19 cellular contexts compared by ENCODE assay signal in the genomic region with DNA sequence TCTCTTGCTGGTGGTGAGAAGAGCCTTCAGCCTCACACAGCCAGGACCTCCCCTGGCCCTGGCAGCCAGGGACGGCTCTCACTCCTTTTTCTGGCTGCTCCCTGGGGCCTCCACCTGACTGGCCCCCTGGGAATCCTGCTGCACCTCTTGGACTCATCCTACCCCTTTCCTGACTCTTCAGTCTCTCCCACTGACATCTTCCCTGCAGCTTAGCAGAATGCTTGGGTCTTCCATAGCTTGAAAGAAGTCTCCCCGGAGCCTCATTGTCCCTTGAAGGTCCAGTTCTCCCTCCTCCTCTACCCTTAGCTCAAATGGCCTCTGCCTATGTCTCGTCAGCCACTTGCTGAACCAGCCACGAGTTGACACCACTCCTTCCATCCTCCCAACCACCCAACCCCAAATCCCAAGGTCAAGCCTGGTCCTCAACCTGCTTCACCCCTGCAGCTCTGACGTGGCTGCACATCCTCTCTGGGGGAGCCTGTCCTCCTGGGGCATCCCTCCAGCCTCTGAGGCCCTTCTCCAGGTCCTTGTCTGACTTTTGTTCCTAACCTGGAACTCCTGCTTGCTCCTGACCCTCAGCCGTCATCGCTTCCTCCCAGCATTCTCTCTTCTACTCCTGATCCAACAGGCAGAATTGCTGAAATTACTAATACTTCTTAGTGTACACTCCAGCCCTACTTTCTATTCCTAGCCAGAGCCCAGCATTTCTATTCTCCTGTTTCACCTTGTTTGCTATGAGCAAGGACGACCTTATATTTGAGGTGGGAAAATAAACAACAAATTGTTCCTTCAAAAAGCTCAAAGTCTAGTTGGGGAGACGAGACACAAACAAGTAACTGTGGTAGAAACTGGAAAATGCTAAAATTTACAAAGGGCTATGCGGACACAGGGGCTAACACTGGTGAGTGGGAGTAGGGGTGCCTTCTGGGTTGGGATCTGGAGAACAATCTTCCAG.
A peak's percentile ranks its signal among the peaks of the same experiment; 100 is the strongest.
DNase-seq lines count a peak whose midpoint lies in the region; ATAC-seq, FAIRE-seq and TF ChIP-seq lines count a peak whose summit lies in the region.
"Had no signal": no experiment of that assay in that cellular context is flagged by ENCODE, and none has a peak within 500 bp of the region (broad histone marks: within the 10 kb centered on the region; RNA-seq: fewer than 3 reads in every experiment).

No MANE protein-coding gene starts in this region.

- TF ChIP-seq CTCF in HepG2 (CRISPR knock-in tag; IDR thresholded peaks at IDR 0.05) (no peak), right lobe of liver (IDR thresholded peaks at IDR 0.05) (no peak), endothelial cell of umbilical vein (IDR thresholded peaks at IDR 0.05; ENCODE audit: extremely low read depth in 1 of 2, insufficient read depth in 1 of 2, low read depth in 1 of 2, low read length in 2 of 2) (no peak), osteocyte (IDR thresholded peaks at IDR 0.05) (no peak), vagina (IDR thresholded peaks at IDR 0.05) (no peak)

- peak in 1 of 2 experiments; percentile 61; a peak in 2 of 4 replicates for TF ChIP-seq EP300 in HepG2 (IDR thresholded peaks at IDR 0.05; ENCODE audit: low read depth in 2 of 2, low read length in 2 of 2)
- no peak for TF ChIP-seq EP300 in HepG2 (CRISPR knock-in tag; IDR thresholded peaks at IDR 0.05; ENCODE audit: borderline replicate concordance)

- H3K27ac Mint-ChIP-seq in osteocyte (ENCODE audit: unreplicated experiment), result no peak overlapping the region
- H3K27ac Mint-ChIP-seq: activated CD4-positive, alpha-beta memory T cell treated with anti-CD3 and anti-CD28 coated beads, Interleukin-2, amount 10 ng/mL, durations not matched to agents 7 days and 5 days; activated naive CD8-positive, alpha-beta T cell treated with anti-CD3 and anti-CD28 coated beads, Interleukin-2, amount 50 U/mL, for 24 hours; neural progenitor cell had no signal

- H3K4me2 ChIP-seq in HepG2 (ENCODE audit: low read depth, low read length) (peak overlapping the region; percentile 62), endothelial cell of umbilical vein (ENCODE audit: insufficient read depth, low read length) (peak overlapping the region; percentile 12)
- H3K4me2 ChIP-seq: BLaER1 treated with 17β-estradiol and CSF1 and Interleukin-3, amounts not matched to agents 10 nM and 100 nM; KMS-11; neural progenitor cell had no signal

- FAIRE-seq in HepG2 (lab: Jason Lieb, UNC) (no peak), endothelial cell of umbilical vein (lab: Jason Lieb, UNC) (peak; percentile 12)
- FAIRE-seq: D721Med had no signal

- H3K4me1 ChIP-seq in HepG2 (ENCODE audit: insufficient read depth, low read length), result peaks cover 89% of the 10 kb centered on the region
- peaks cover 0 to 38% (median 11%) of the 10 kb centered on the region in 4 donors for H3K4me1 ChIP-seq in right lobe of liver
- H3K4me1 ChIP-seq in endothelial cell of umbilical vein (ENCODE audit: control insufficient read depth, extremely low read depth, insufficient read depth, low read length), result peaks cover 33% of the 10 kb centered on the region
- no peaks in the 10 kb centered on the region for H3K4me1 ChIP-seq in vagina
- H3K4me1 ChIP-seq: gastroesophageal sphincter, neural progenitor cell, testis had no signal

- in situ Hi-C loops in HepG2 (cut with HindIII; ENCODE audit: extremely low pct_ligation_motif_present, low pct_unique_long_range_greater_than_20kb), result no loop called here
- in situ Hi-C loops in G401 (cut with HindIII; ENCODE audit: low sequenced_read_pairs), result no loop called here

- peak overlapping the region; percentile 45 for H3K9ac ChIP-seq in HepG2 (ENCODE audit: insufficient read depth, low read depth, low read length)
- H3K9ac ChIP-seq in endothelial cell of umbilical vein (replicated peaks; ENCODE audit: extremely low read depth, insufficient read depth, low read length), result peak overlapping the region; percentile 55
- H3K9ac ChIP-seq: BLaER1 treated with 17β-estradiol and CSF1 and Interleukin-3, amounts not matched to agents 10 nM and 100 nM; KMS-11; neural progenitor cell had no signal

- peak overlapping the region in 1 of 3 experiments; percentile 56; a peak in 2 of 6 replicates for H3K4me3 ChIP-seq in HepG2 (replicated peaks in 1 of 3; ENCODE audit: insufficient read depth in 1 of 3, low read depth in 2 of 3, low read length in 3 of 3)
- H3K4me3 ChIP-seq in right lobe of liver, result no peak overlapping the region
- H3K4me3 ChIP-seq in endothelial cell of umbilical vein (replicated peaks in 1 of 3; ENCODE audit: insufficient read depth in 1 of 3, low read depth in 1 of 3, low read length in 3 of 3), result no peak overlapping the region
- H3K4me3 ChIP-seq in vagina, result no peak overlapping the region
- no peak overlapping the region for H3K4me3 ChIP-seq in MG63
- H3K4me3 ChIP-seq: BLaER1 treated with 17β-estradiol and CSF1 and Interleukin-3, amounts not matched to agents 10 nM and 100 nM; gastroesophageal sphincter; neural progenitor cell; testis had no signal

- no peak for TF ChIP-seq RAD21 in HepG2 (CRISPR knock-in tag; IDR thresholded peaks at IDR 0.05)

- peak; percentile 66 for DNase-seq in HepG2 (ENCODE audit: low spot score)
- no peak for DNase-seq in right lobe of liver
- DNase-seq in endothelial cell of umbilical vein (ENCODE audit: low read depth, low spot score), result no peak
- DNase-seq in osteocyte (ENCODE audit: extremely low spot score, unreplicated experiment), result peak; percentile 62
- DNase-seq in vagina (ENCODE audit: extremely low spot score in 2 of 2), result peak; percentile 55 to 84
- DNase-seq in MG63, result no peak
- DNase-seq in GM03348 (ENCODE audit: low spot score), result no peak
- no peak for DNase-seq in G401 (ENCODE audit: low spot score)
- DNase-seq: activated CD4-positive, alpha-beta memory T cell treated with anti-CD3 and anti-CD28 coated beads, Interleukin-2, amount 10 ng/mL, durations not matched to agents 7 days and 5 days; activated naive CD8-positive, alpha-beta T cell treated with anti-CD3 and anti-CD28 coated beads, Interleukin-2, amount 50 U/mL, for 24 hours; effector memory CD4-positive, alpha-beta T cell; GOT3; islet precursor cell; testis had no signal

- WGBS in HepG2 (ENCODE audit: low lambda C conversion rate), result 50% methylated on average over 10 of the region's 10 CpGs
- WGBS in right lobe of liver (ENCODE audit: insufficient coverage, low coverage, low lambda C conversion rate, missing lambda C conversion rate), result 76% methylated on average over 9 of the region's 10 CpGs

- H3K9me1 ChIP-seq in endothelial cell of umbilical vein (replicated peaks; ENCODE audit: control insufficient read depth, extremely low read depth, insufficient read depth, low read length), result no peaks in the 10 kb centered on the region

- H3K4me1 Mint-ChIP-seq in osteocyte (ENCODE audit: unreplicated experiment), result no peaks in the 10 kb centered on the region

- peaks cover 12% of the 10 kb centered on the region for H3K27me3 Mint-ChIP-seq in osteocyte (ENCODE audit: unreplicated experiment)
- H3K27me3 Mint-ChIP-seq: activated naive CD8-positive, alpha-beta T cell treated with anti-CD3 and anti-CD28 coated beads, Interleukin-2, amount 50 U/mL, for 24 hours had no signal

- no peak overlapping the region for H3K4me3 Mint-ChIP-seq in osteocyte (ENCODE audit: unreplicated experiment)
- H3K4me3 Mint-ChIP-seq: activated CD4-positive, alpha-beta memory T cell treated with anti-CD3 and anti-CD28 coated beads, Interleukin-2, amount 10 ng/mL, durations not matched to agents 7 days and 5 days; activated naive CD8-positive, alpha-beta T cell treated with anti-CD3 and anti-CD28 coated beads, Interleukin-2, amount 50 U/mL, for 24 hours; neural progenitor cell had no signal

- H4K20me1 ChIP-seq in HepG2 (ENCODE audit: insufficient read depth, low read length) (no peaks in the 10 kb centered on the region), endothelial cell of umbilical vein (replicated peaks; ENCODE audit: control insufficient read depth, extremely low read depth, insufficient read depth, low read length) (no peaks in the 10 kb centered on the region)
- H4K20me1 ChIP-seq: BLaER1 treated with 17β-estradiol and CSF1 and Interleukin-3, amounts not matched to agents 10 nM and 100 nM had no signal

- POLR2A ChIA-PET in HepG2 (lab: Yijun Ruan, JAX), result interaction anchor here (0.7 to 2.4 kb wide), 12 partner anchors 10 to 150 kb away, joined by 3 to 17 read pairs (median 4); no protein-coding TSS in a partner anchor
- POLR2A ChIA-PET in endothelial cell of umbilical vein (lab: Charles Lee), result no interaction called here

- H3K36me3 Mint-ChIP-seq in osteocyte (ENCODE audit: unreplicated experiment), result no peaks in the 10 kb centered on the region
- H3K36me3 Mint-ChIP-seq: neural progenitor cell had no signal

- no peaks in the 10 kb centered on the region for H3K27me3 ChIP-seq in HepG2 (ENCODE audit: control insufficient read depth in 1 of 2, insufficient read depth in 2 of 2, low read length in 2 of 2)
- no peaks in the 10 kb centered on the region for H3K27me3 ChIP-seq in right lobe of liver
- no peaks in the 10 kb centered on the region for H3K27me3 ChIP-seq in endothelial cell of umbilical vein (ENCODE audit: control insufficient read depth in 2 of 2, insufficient read depth in 2 of 2, low read length in 2 of 2)
- H3K27me3 ChIP-seq in vagina, result no peaks in the 10 kb centered on the region
- no peaks in the 10 kb centered on the region for H3K27me3 ChIP-seq in MG63
- H3K27me3 ChIP-seq: BLaER1 treated with 17β-estradiol and CSF1 and Interleukin-3, amounts not matched to agents 10 nM and 100 nM; gastroesophageal sphincter; neural progenitor cell; testis had no signal

- CTCF ChIA-PET in HepG2 (lab: Yijun Ruan, JAX; ENCODE audit: low intra/inter-chr PET ratio, low total read pairs) (interaction anchor here (0.7 kb wide), 1 partner anchor 36 kb away, joined by 3 read pairs; no protein-coding TSS in a partner anchor), endothelial cell of umbilical vein (lab: Charles Lee) (interaction anchor here (0.6 to 1.5 kb wide), 8 partner anchors 8 to 151 kb away, joined by 3 to 5 read pairs (median 3); no protein-coding TSS in a partner anchor)

- intact Hi-C loops in HepG2 (cut with micrococcal nuclease; ENCODE audit: unreplicated experiment), result no loop called here
- intact Hi-C loops in right lobe of liver (cut with DNase I), result no loop called here
- intact Hi-C loops in endothelial cell of umbilical vein (cut with micrococcal nuclease), result loop anchor here (1.0 kb wide), 4 partner anchors 23 to 72 kb away; no protein-coding TSS in a partner anchor
- intact Hi-C loops in vagina (cut with DNase I), result no loop called here

- H3K79me2 ChIP-seq in HepG2 (ENCODE audit: insufficient read depth, low read length) (no peaks in the 10 kb centered on the region), endothelial cell of umbilical vein (ENCODE audit: control insufficient read depth, insufficient read depth, low read length) (no peaks in the 10 kb centered on the region)

- BruUV-seq in HepG2 (replicated peaks; lab: Mats Ljungman, UMichigan), result no TSS peak
- BruUV-seq in endothelial cell of umbilical vein (replicated peaks; lab: Mats Ljungman, UMichigan), result no TSS peak

- H3K27ac ChIP-seq in HepG2 (ENCODE audit: extremely low read length, insufficient read depth, low read length), result peak overlapping the region; percentile 58
- no peak overlapping the region for H3K27ac ChIP-seq in right lobe of liver
- peak overlapping the region; percentile 85 for H3K27ac ChIP-seq in endothelial cell of umbilical vein (ENCODE audit: insufficient read depth, low read depth, low read length)
- no peak overlapping the region for H3K27ac ChIP-seq in vagina
- H3K27ac ChIP-seq: BLaER1 treated with 17β-estradiol and CSF1 and Interleukin-3, amounts not matched to agents 10 nM and 100 nM; KMS-11; neural progenitor cell; testis had no signal

- dilution Hi-C loops in endothelial cell of umbilical vein (cut with MboI; ENCODE audit: extremely low pct_ligation_motif_present, low sequenced_read_pairs), result no loop called here

- H3K9me3 Mint-ChIP-seq in osteocyte (ENCODE audit: unreplicated experiment), result no peaks in the 10 kb centered on the region
- H3K9me3 Mint-ChIP-seq: activated CD4-positive, alpha-beta memory T cell treated with anti-CD3 and anti-CD28 coated beads, Interleukin-2, amount 10 ng/mL, durations not matched to agents 7 days and 5 days; activated naive CD8-positive, alpha-beta T cell treated with anti-CD3 and anti-CD28 coated beads, Interleukin-2, amount 50 U/mL, for 24 hours; neural progenitor cell had no signal

- H3K36me3 ChIP-seq in HepG2 (replicated peaks in 1 of 2; ENCODE audit: control insufficient read depth in 1 of 2, insufficient read depth in 2 of 2, low read length in 2 of 2) (no peaks in the 10 kb centered on the region), right lobe of liver (no peaks in the 10 kb centered on the region), endothelial cell of umbilical vein (ENCODE audit: control insufficient read depth in 2 of 2, extremely low read depth in 1 of 2, insufficient read depth in 2 of 2, low read length in 2 of 2) (no peaks in the 10 kb centered on the region), vagina (no peaks in the 10 kb centered on the region), MG63 (no peaks in the 10 kb centered on the region)
- H3K36me3 ChIP-seq: BLaER1 treated with 17β-estradiol and CSF1 and Interleukin-3, amounts not matched to agents 10 nM and 100 nM; neural progenitor cell had no signal

- peak overlapping the region; percentile 61 for H2AFZ ChIP-seq in HepG2 (ENCODE audit: low read length)
- peak overlapping the region; percentile 9 for H2AFZ ChIP-seq in endothelial cell of umbilical vein (ENCODE audit: low read depth, low read length)
- H2AFZ ChIP-seq: neural progenitor cell had no signal

- ATAC-seq in HepG2 (peak; percentile 14), right lobe of liver (no peak)
- ATAC-seq: activated naive CD8-positive, alpha-beta T cell treated with anti-CD3 and anti-CD28 coated beads, Interleukin-2, amount 50 U/mL, for 24 hours had no signal

- no peaks in the 10 kb centered on the region for H3K9me3 ChIP-seq in HepG2 (ENCODE audit: low read length)
- H3K9me3 ChIP-seq in right lobe of liver, result no peaks in the 10 kb centered on the region
- no peaks in the 10 kb centered on the region for H3K9me3 ChIP-seq in endothelial cell of umbilical vein (replicated peaks; ENCODE audit: control insufficient read depth, insufficient read depth, low read length)
- H3K9me3 ChIP-seq in vagina, result no peaks in the 10 kb centered on the region
- no peaks in the 10 kb centered on the region for H3K9me3 ChIP-seq in MG63
- H3K9me3 ChIP-seq: gastroesophageal sphincter, testis had no signal

- 0 out of 4 replicates have a peak, but pooled peaks of 1 of the 2 experiments have one; percentile 26 for TF ChIP-seq POLR2A in HepG2 (IDR thresholded peaks at IDR 0.05; ENCODE audit: insufficient read depth in 1 of 2, low read depth in 2 of 2, low read length in 2 of 2)
- no peak for TF ChIP-seq POLR2A in right lobe of liver (IDR thresholded peaks at IDR 0.05)
- peak; percentile 1 for TF ChIP-seq POLR2A in endothelial cell of umbilical vein (IDR thresholded peaks at IDR 0.05; ENCODE audit: low read depth, low read length)
- no peak for TF ChIP-seq POLR2A in vagina (IDR thresholded peaks at IDR 0.05)

Comparison
In these comparisons a context has a peak if more than half of its experiments do, and no peak if none do; other contexts are left out.
1. DNase-seq: peak in HepG2 (single experiment), osteocyte (single experiment) and vagina (2 of 2); none in right lobe of liver (0 of 3), endothelial cell of umbilical vein (single experiment), MG63 (single experiment), GM03348 (single experiment) and G401 (single experiment).
2. H3K27ac ChIP-seq: peak in HepG2 (single experiment) and endothelial cell of umbilical vein (single experiment); none in right lobe of liver (0 of 3) and vagina (single experiment).